ENCODE assay signal across 8 cellular contexts in genomic region chrX:47540754-47541538, GRCh38. TPM values are rescaled to one million over a fixed set of nuclear protein-coding genes. Genes with fewer than 3 reads are reported as not detected.
DNase-seq lines count a peak whose midpoint lies in the region; ATAC-seq and TF ChIP-seq lines count a peak whose summit lies in the region.

No MANE protein-coding gene starts in this region.

- DNase-seq in 8988T: peak; percentile 53
- DNase-seq in GM20000 (ENCODE audit: low spot score): peak; percentile 34
- DNase-seq in NCI-H2196 (lab: John Stamatoyannopoulos, UW; ENCODE audit: unreplicated experiment): peak; percentile 82
- DNase-seq in head of caudate nucleus: peak; percentile 26 to 91 (median 74)
- peak; percentile 74 for DNase-seq in occipital lobe (lab: John Stamatoyannopoulos, UW)

- peak overlapping the region; percentile 37 for H3K4me3 Mint-ChIP-seq in activated T-helper 17 cell treated with anti-CD3 and anti-CD28 coated beads, Interleukin-2, amount 50 U/mL, for 72 hours

- peak; percentile 86 for ATAC-seq in activated T-helper 17 cell treated with anti-CD3 and anti-CD28 coated beads, Interleukin-2, amount 50 U/mL, for 72 hours (replicated peaks)
- no peak for ATAC-seq in HG02852 (IDR thresholded peaks at IDR 0.05; ENCODE audit: unreplicated experiment)
- ATAC-seq in GM19397 (IDR thresholded peaks at IDR 0.05; ENCODE audit: unreplicated experiment): no peak

- no peaks in the 10 kb centered on the region for H3K9me3 Mint-ChIP-seq in activated T-helper 17 cell treated with anti-CD3 and anti-CD28 coated beads, Interleukin-2, amount 50 U/mL, for 72 hours

- no peak for TF ChIP-seq CTCF in GM20000 (IDR thresholded peaks at IDR 0.05; ENCODE audit: extremely low read depth, missing control alignments)

- no peaks in the 10 kb centered on the region for H3K36me3 Mint-ChIP-seq in activated T-helper 17 cell treated with anti-CD3 and anti-CD28 coated beads, Interleukin-2, amount 50 U/mL, for 72 hours (ENCODE audit: low read depth)

- intact Hi-C loops in head of caudate nucleus (cut with DNase I): no loop called here

- H3K27ac Mint-ChIP-seq in activated T-helper 17 cell treated with anti-CD3 and anti-CD28 coated beads, Interleukin-2, amount 50 U/mL, for 72 hours: no peak overlapping the region

- peaks cover 3% of the 10 kb centered on the region for H3K4me1 Mint-ChIP-seq in activated T-helper 17 cell treated with anti-CD3 and anti-CD28 coated beads, Interleukin-2, amount 50 U/mL, for 72 hours

- H3K27me3 Mint-ChIP-seq in activated T-helper 17 cell treated with anti-CD3 and anti-CD28 coated beads, Interleukin-2, amount 50 U/mL, for 72 hours: no peaks in the 10 kb centered on the region

RNA-seq across cellular contexts. Expression of gene ARAF, which starts 20.1 kb away (rescaled TPM):
- 10 to 100 TPM; 74.8 to 75.5 TPM for total RNA-seq in activated T-helper 17 cell treated with anti-CD3 and anti-CD28 coated beads, Interleukin-2, amount 50 U/mL, for 72 hours
- total RNA-seq in occipital lobe: 7.3 TPM

RNA-seq across cellular contexts. Expression of gene TIMP1, which starts 41.3 kb away (rescaled TPM):
- total RNA-seq in activated T-helper 17 cell treated with anti-CD3 and anti-CD28 coated beads, Interleukin-2, amount 50 U/mL, for 72 hours: 100 to 1,000 TPM in 1 of 2 donors, 10 to 100 TPM in 1; 56.1 to 302 TPM
- total RNA-seq in occipital lobe: 3.9 TPM

RNA-seq across cellular contexts. Expression of gene ZNF41, which starts 57.9 kb away (rescaled TPM):
- total RNA-seq in activated T-helper 17 cell treated with anti-CD3 and anti-CD28 coated beads, Interleukin-2, amount 50 U/mL, for 72 hours: 10 to 100 TPM; 10.5 to 12.2 TPM
- 9.2 TPM for total RNA-seq in occipital lobe

Comparison
In these comparisons a context has a peak if more than half of its experiments do, and no peak if none do; other contexts are left out.
1. RNA of gene TIMP1, which starts 41.3 kb away (total RNA-seq): 56.1 to 302 TPM in activated T-helper 17 cell treated with anti-CD3 and anti-CD28 coated beads, Interleukin-2, amount 50 U/mL, for 72 hours; 3.9 TPM in occipital lobe (single experiment); every median in the first group is over 10 times any median in the second.
2. Peak in every context shown above with its lines, with median percentiles within 50 percentile points of each other: DNase-seq.